Comparison of ENCODE assay signal across 1 cellular context in genomic region chr15:98529205-98530145, GRCh38.
TF ChIP-seq lines count a peak whose summit lies in the region.

No MANE protein-coding gene starts in this region.

TF ChIP-seq in HepG2, 621 proteins besides CTCF, POLR2A, EP300 and RAD21 (continued from another document and continues in another):
- TF ChIP-seq ZNF232 (CRISPR knock-in tag; IDR thresholded peaks at IDR 0.05; ENCODE audit: borderline replicate concordance) (no peak), PRDM15 (CRISPR knock-in tag; IDR thresholded peaks at IDR 0.05) (peak; percentile 70; the same call in 1 of the 2 replicates), ZNF10 (CRISPR knock-in tag; IDR thresholded peaks at IDR 0.05; ENCODE audit: borderline replicate concordance, low read depth) (no peak), HNRNPL (IDR thresholded peaks at IDR 0.05; ENCODE audit: low read depth, low read length) (no peak), GMEB1 (CRISPR knock-in tag; IDR thresholded peaks at IDR 0.05; ENCODE audit: borderline replicate concordance) (no peak), ZSCAN31 (CRISPR knock-in tag; IDR thresholded peaks at IDR 0.05; ENCODE audit: low read depth) (no peak), HNF1A (IDR thresholded peaks at IDR 0.05; ENCODE audit: low read depth) (0 out of 2 replicates have a peak, but pooled peaks have one; percentile 32), HNF1A (CRISPR knock-in tag; IDR thresholded peaks at IDR 0.05; ENCODE audit: borderline replicate concordance) (no peak), MIXL1 (CRISPR knock-in tag; IDR thresholded peaks at IDR 0.05) (no peak), ZNF784 (CRISPR knock-in tag; IDR thresholded peaks at IDR 0.05; ENCODE audit: borderline replicate concordance) (no peak), SIX1 (CRISPR knock-in tag; IDR thresholded peaks at IDR 0.05; ENCODE audit: borderline replicate concordance) (no peak), HDAC1 (CRISPR knock-in tag; IDR thresholded peaks at IDR 0.05) (no peak), AKNA (CRISPR knock-in tag; IDR thresholded peaks at IDR 0.05; ENCODE audit: borderline replicate concordance) (no peak), ZNF792 (CRISPR knock-in tag; IDR thresholded peaks at IDR 0.05) (no peak), SRF (IDR thresholded peaks at IDR 0.05; ENCODE audit: low read depth, low read length) (no peak), ZBTB38 (CRISPR knock-in tag; IDR thresholded peaks at IDR 0.05) (no peak), NCOA1 (CRISPR knock-in tag; IDR thresholded peaks at IDR 0.05) (no peak), ETV6 (CRISPR knock-in tag; conservative IDR thresholded peaks at IDR 0.05) (no peak), ZNF616 (CRISPR knock-in tag; IDR thresholded peaks at IDR 0.05; ENCODE audit: low read depth) (no peak), PITX1 (CRISPR knock-in tag; IDR thresholded peaks at IDR 0.05) (no peak), REL (CRISPR knock-in tag; conservative IDR thresholded peaks at IDR 0.05) (no peak), ZNF674 (CRISPR knock-in tag; IDR thresholded peaks at IDR 0.05; ENCODE audit: low read depth) (no peak), HHEX (CRISPR knock-in tag; IDR thresholded peaks at IDR 0.05) (no peak), ZNF609 (CRISPR knock-in tag; IDR thresholded peaks at IDR 0.05; ENCODE audit: borderline replicate concordance) (no peak), DNMT3B (CRISPR knock-in tag; conservative IDR thresholded peaks at IDR 0.05) (no peak), ZNF552 (CRISPR knock-in tag; IDR thresholded peaks at IDR 0.05; ENCODE audit: borderline replicate concordance) (no peak), BHLHE40 (IDR thresholded peaks at IDR 0.05; ENCODE audit: low read length) (peak; percentile 81), NAIF1 (CRISPR knock-in tag; IDR thresholded peaks at IDR 0.05; ENCODE audit: borderline replicate concordance) (no peak), ZNF800 (CRISPR knock-in tag; IDR thresholded peaks at IDR 0.05) (no peak), BCL6 (CRISPR knock-in tag; IDR thresholded peaks at IDR 0.05) (peak; percentile 37; the same call in 1 of the 2 replicates)
